Comparison of ENCODE assay signal across 16 cellular contexts in the genomic region with DNA sequence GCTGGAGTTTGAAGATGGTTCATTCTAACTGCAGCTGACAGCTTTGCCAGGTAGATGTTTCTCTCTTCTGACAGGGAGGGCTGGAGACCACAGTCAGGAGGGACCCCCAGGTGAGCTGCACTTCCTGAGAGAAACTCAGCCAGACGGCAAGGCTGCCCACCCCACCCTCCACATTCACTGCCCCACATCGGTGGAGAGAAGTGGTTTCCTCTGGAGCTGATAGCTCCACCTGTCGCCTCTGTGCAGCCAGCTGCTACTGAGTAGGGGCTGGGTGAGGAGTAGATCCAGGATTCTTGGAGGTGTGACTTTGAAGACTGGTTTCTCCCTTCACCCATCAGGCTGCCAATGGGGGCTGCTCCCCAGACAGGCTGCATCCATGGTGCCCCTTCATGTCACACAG.
DNase-seq lines count a peak whose midpoint lies in the region; ATAC-seq lines count a peak whose summit lies in the region.
"Had no signal": no experiment of that assay in that cellular context is flagged by ENCODE, and none has a peak within 500 bp of the region (broad histone marks: within the 10 kb centered on the region; RNA-seq: fewer than 3 reads in every experiment).

No MANE protein-coding gene starts in this region.

- H3K14ac ChIP-seq in neuronal stem cell (ENCODE audit: low read length): no peak overlapping the region

- H2AFZ ChIP-seq in neuronal stem cell (ENCODE audit: low read length): no peak overlapping the region

- H3K27ac ChIP-seq in neuronal stem cell (replicated peaks; ENCODE audit: low read length): no peak overlapping the region
- H3K27ac ChIP-seq: A549, C4-2B, HL-60 had no signal

- no peaks in the 10 kb centered on the region for H3K9me3 ChIP-seq in neuronal stem cell (replicated peaks in 1 of 2; ENCODE audit: control insufficient read depth in 2 of 2, insufficient read depth in 1 of 2, low read depth in 1 of 2, low read length in 2 of 2)
- H3K9me3 ChIP-seq: A549, BE2C, HAP-1 had no signal

- ATAC-seq in GM18907 (IDR thresholded peaks at IDR 0.05; ENCODE audit: unreplicated experiment): no peak
- ATAC-seq in GM21367 (IDR thresholded peaks at IDR 0.05; ENCODE audit: unreplicated experiment): no peak
- ATAC-seq: A549 had no signal

- no peak overlapping the region for H3K23ac ChIP-seq in neuronal stem cell (ENCODE audit: low read depth, low read length, poor library complexity)

- H4K91ac ChIP-seq in neuronal stem cell (ENCODE audit: low read depth, low read length, poor library complexity): no peak overlapping the region

- no peak overlapping the region for H4K8ac ChIP-seq in neuronal stem cell (ENCODE audit: low read depth, low read length)

- H2AK5ac ChIP-seq in neuronal stem cell (ENCODE audit: low read depth, low read length): no peak overlapping the region

- no peaks in the 10 kb centered on the region for H3K27me3 ChIP-seq in neuronal stem cell (ENCODE audit: control insufficient read depth in 3 of 3, insufficient read depth in 3 of 3, low read depth in 1 of 3, low read length in 3 of 3)
- H3K27me3 ChIP-seq: BE2C had no signal

- no peak overlapping the region for H2BK12ac ChIP-seq in neuronal stem cell (ENCODE audit: low read length)

- no peak overlapping the region for H3K4me3 ChIP-seq in neuronal stem cell (ENCODE audit: low read length in 2 of 2)
- H3K4me3 ChIP-seq: A549, HAP-1 had no signal

- peak overlapping the region; percentile 80 for H2BK5ac ChIP-seq in neuronal stem cell (ENCODE audit: low read length)

- no peak overlapping the region for H3K4me2 ChIP-seq in neuronal stem cell (ENCODE audit: insufficient read depth, low read length, poor library complexity, severe bottlenecking)
- H3K4me2 ChIP-seq: A549 had no signal

- H3K18ac ChIP-seq in neuronal stem cell (ENCODE audit: low read length): no peak overlapping the region

- H3K4ac ChIP-seq in neuronal stem cell (ENCODE audit: low read length): no peak overlapping the region

- no peaks in the 10 kb centered on the region for H3K79me1 ChIP-seq in neuronal stem cell (ENCODE audit: low read depth, low read length)

- H2BK120ac ChIP-seq in neuronal stem cell (ENCODE audit: low read depth, low read length): no peak overlapping the region

- H3K4me1 ChIP-seq in neuronal stem cell (ENCODE audit: control insufficient read depth in 2 of 2, insufficient read depth in 1 of 2, low read depth in 1 of 2, low read length in 2 of 2): peaks cover 6 to 9% of the 10 kb centered on the region in 2 donors
- H3K4me1 ChIP-seq: BE2C, HAP-1 had no signal

- WGBS in neuronal stem cell (ENCODE audit: extremely low coverage in 2 of 2, insufficient read length in 2 of 2, insufficient replicate concordance in 1 of 2), 2 donors: no CpG with 5 or more reads among the region's 3 CpGs

- no peak overlapping the region for H3K9ac ChIP-seq in neuronal stem cell (ENCODE audit: low read depth, low read length, poor library complexity)

- peak overlapping the region; percentile 49 for H2BK15ac ChIP-seq in neuronal stem cell (ENCODE audit: low read length)

- no peaks in the 10 kb centered on the region for H3K36me3 ChIP-seq in neuronal stem cell (replicated peaks in 1 of 2; ENCODE audit: control insufficient read depth in 2 of 2, insufficient read depth in 2 of 2, low read length in 2 of 2)
- H3K36me3 ChIP-seq: BE2C, HAP-1 had no signal

- DNase-seq in NCI-H748 (lab: John Stamatoyannopoulos, UW; ENCODE audit: unreplicated experiment) (peak; percentile 17), NCI-H748 treated with DMSO at 0.1 percent for 48 hours (lab: John Stamatoyannopoulos, UW) (no peak), DMS 273 (lab: John Stamatoyannopoulos, UW; ENCODE audit: unreplicated experiment) (peak; percentile 62), DMS 273 treated with DMSO at 0.1 percent for 48 hours (lab: John Stamatoyannopoulos, UW) (peak; percentile 4), neuronal stem cell (ENCODE audit: low spot score) (no peak)
- DNase-seq: BE2C; CD4-positive, alpha-beta memory T cell; DND-41; GDM1; HFFc6 had no signal

Comparison
In these comparisons a context has a peak if more than half of its experiments do, and no peak if none do; other contexts are left out.
1. DNase-seq: peak in NCI-H748 (single experiment), DMS 273 (single experiment) and DMS 273 treated with DMSO at 0.1 percent for 48 hours (single experiment); none in NCI-H748 treated with DMSO at 0.1 percent for 48 hours (single experiment) and neuronal stem cell (single experiment).